Comparison of ENCODE assay signal across 8 cellular contexts in the genomic region with DNA sequence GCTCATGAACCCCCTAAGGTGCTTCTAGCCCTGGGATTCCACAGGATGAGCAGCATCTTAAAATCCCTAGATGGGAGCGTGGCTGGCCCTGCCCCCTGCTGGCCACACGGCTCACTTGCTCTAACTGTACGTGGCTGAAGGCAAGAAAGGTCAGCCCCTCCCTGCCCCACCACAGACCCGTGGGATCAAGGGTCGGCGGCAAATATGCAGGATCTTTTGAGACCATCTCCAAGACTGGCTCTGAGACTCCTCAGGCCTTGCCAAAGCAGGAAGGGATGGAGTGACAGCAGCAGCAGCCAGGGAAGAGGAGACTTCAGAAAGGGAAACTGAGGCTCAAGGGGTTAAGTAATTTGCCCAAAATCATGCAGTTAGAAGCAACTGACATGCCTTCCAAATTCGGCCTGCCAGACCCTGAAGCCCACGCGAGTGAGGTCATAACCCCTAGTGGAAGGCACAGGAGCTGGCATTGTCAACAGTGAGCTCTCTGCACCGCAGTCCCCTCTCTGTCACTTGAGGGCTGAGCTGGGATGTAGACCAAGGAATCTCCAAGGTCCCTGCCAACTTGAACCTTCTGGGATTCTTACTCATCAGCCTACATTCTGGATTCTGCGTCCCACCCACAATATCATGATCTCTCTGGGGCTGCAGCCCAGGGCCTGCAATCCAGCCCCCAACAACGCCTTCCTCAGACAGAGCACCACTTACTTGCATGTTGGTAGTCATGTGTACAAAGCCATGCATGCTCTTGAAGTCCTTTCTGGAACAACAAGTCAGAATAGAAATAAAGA. TPM values are rescaled to one million over a fixed set of nuclear protein-coding genes. Genes with fewer than 3 reads are reported as not detected.
A peak's percentile ranks its signal among the peaks of the same experiment; 100 is the strongest.
DNase-seq lines count a peak whose midpoint lies in the region; TF ChIP-seq lines count a peak whose summit lies in the region.

No MANE protein-coding gene starts in this region.

- DNase-seq in NCI-H345 (lab: John Stamatoyannopoulos, UW): peak; percentile 58
- DNase-seq in NCI-H345 treated with DMSO at 0.1 percent for 48 hours (lab: John Stamatoyannopoulos, UW; ENCODE audit: unreplicated experiment): no peak
- DNase-seq in HUDEP-2 (lab: John Stamatoyannopoulos, UW; ENCODE audit: unreplicated experiment in 76 of 76): peak in 62 of 76 experiments; percentile 17 to 68 (median 51)
- DNase-seq in RPMI8226: peak; percentile 60
- peak; percentile 50 for DNase-seq in activated T-helper 9 cell treated with anti-CD3 and anti-CD28 coated beads, Interleukin-2, amount 50 U/mL, for 16 hours (ENCODE audit: low read depth)
- DNase-seq in foreskin melanocyte: peak; percentile 40
- peak; percentile 96 for DNase-seq in osteoblast (ENCODE audit: insufficient read length, low spot score, missing footprints)
- peak; percentile 77 for DNase-seq in ureter (ENCODE audit: low spot score)

- peaks cover 45% of the 10 kb centered on the region for H3K79me2 ChIP-seq in osteoblast (ENCODE audit: insufficient read depth, low read length)

- no peak overlapping the region for H2AFZ ChIP-seq in osteoblast (ENCODE audit: low read length)

- peak overlapping the region; percentile 38 for H3K4me2 ChIP-seq in osteoblast (ENCODE audit: insufficient read depth, low read length)

- no peaks in the 10 kb centered on the region for H3K27me3 ChIP-seq in osteoblast (ENCODE audit: insufficient read depth, low read length)

- no peaks in the 10 kb centered on the region for H3K9me3 ChIP-seq in osteoblast (ENCODE audit: low read depth, low read length)

- peaks cover 31% of the 10 kb centered on the region for H4K20me1 ChIP-seq in osteoblast (ENCODE audit: insufficient read depth, low read length)

- H3K36me3 ChIP-seq in osteoblast (ENCODE audit: insufficient read depth, low read length): peaks cover 73% of the 10 kb centered on the region

- TF ChIP-seq CTCF in osteoblast (IDR thresholded peaks at IDR 0.05; ENCODE audit: extremely low read depth, low read depth, low read length): peak; percentile 89

- peak overlapping the region; percentile 56 for H3K27ac ChIP-seq in osteoblast (ENCODE audit: low read depth, low read length)

- H3K4me3 ChIP-seq in osteoblast (ENCODE audit: insufficient read depth, low read length): no peak overlapping the region

- H3K4me1 ChIP-seq in osteoblast (ENCODE audit: insufficient read depth, low read length): peaks cover 21% of the 10 kb centered on the region

RNA-seq across cellular contexts. Expression of gene CREB3L1, which starts 31.4 kb away (rescaled TPM):
- total RNA-seq in osteoblast: 30.1 and 33.3 TPM in 2 replicates
- 39.6 TPM for total RNA-seq in ureter

RNA-seq across cellular contexts. Expression of gene DGKZ, which starts 38.4 kb away (rescaled TPM):
- total RNA-seq in osteoblast: 47.1 and 52.5 TPM in 2 replicates
- total RNA-seq in ureter: 76.3 TPM
